In genomic region chr12:121748571-121749265, GRCh38 we compare ENCODE assay signal across 8 cellular contexts. TPM values are rescaled to one million over a fixed set of nuclear protein-coding genes. Genes with fewer than 3 reads are reported as not detected.
DNase-seq lines count a peak whose midpoint lies in the region; ATAC-seq and TF ChIP-seq lines count a peak whose summit lies in the region.

No MANE protein-coding gene starts in this region.

- DNase-seq in DMS114 treated with DMSO at 0.1 percent for 48 hours (lab: John Stamatoyannopoulos, UW; ENCODE audit: unreplicated experiment) (peak; percentile 74), hepatic stellate cell (ENCODE audit: low spot score) (peak; percentile 82), uterus (peak; percentile 72 to 82), NOMO-1 treated with dmso at 0.1 percent for 144 hours (lab: John Stamatoyannopoulos, UW; ENCODE audit: unreplicated experiment) (no peak), NCI-H2107 (lab: John Stamatoyannopoulos, UW) (no peak)
- peak; percentile 6 for DNase-seq in activated gamma-delta T cell treated with anti-CD3 and anti-CD28 coated beads, Interleukin-2, amount 50 U/mL, for 16 hours (ENCODE audit: low read depth)

- no peak for TF ChIP-seq CTCF in uterus (IDR thresholded peaks at IDR 0.05)

- no peak for ATAC-seq in HG03159 (IDR thresholded peaks at IDR 0.05; ENCODE audit: unreplicated experiment)

- intact Hi-C loops in uterus (cut with DNase I; ENCODE audit: low total_unique reads), result no loop called here

- no peak for TF ChIP-seq POLR2A in uterus (IDR thresholded peaks at IDR 0.05)

- H3K27me3 ChIP-seq in HUES64 (ENCODE audit: insufficient read depth, low read length) (no peaks in the 10 kb centered on the region), uterus (no peaks in the 10 kb centered on the region)

- H3K9me3 ChIP-seq in HUES64 (ENCODE audit: insufficient read depth, low read depth, low read length), result no peaks in the 10 kb centered on the region
- H3K9me3 ChIP-seq in uterus, result no peaks in the 10 kb centered on the region

- H3K4me1 ChIP-seq in HUES64 (ENCODE audit: insufficient read depth, low read length) (no peaks in the 10 kb centered on the region), uterus (peaks cover 0 to 6% of the 10 kb centered on the region in 2 donors)

- H3K27ac ChIP-seq in HUES64 (ENCODE audit: low read depth, low read length) (peak overlapping the region; percentile 31; the same call in 1 of the 2 replicates), uterus (peak overlapping the region; percentile 68 to 84)

- H3K4me3 ChIP-seq in HUES64 (ENCODE audit: low read length) (no peak overlapping the region), uterus (no peak overlapping the region)

- WGBS in HUES64, result 56% methylated on average over 17 of the region's 17 CpGs

- H3K36me3 ChIP-seq in HUES64 (ENCODE audit: insufficient read depth, low read length), result peaks cover 34% of the 10 kb centered on the region
- H3K36me3 ChIP-seq in uterus, result no peaks in the 10 kb centered on the region

- H3K9ac ChIP-seq in HUES64 (ENCODE audit: low read depth, low read length), result no peak overlapping the region

RNA-seq across cellular contexts. Expression of gene TMEM120B, which starts 36.2 kb away (rescaled TPM):
- 10.7 TPM for polyA plus RNA-seq in HUES64 (2013, experiment 1 of 2)
- polyA plus RNA-seq in HUES64 (2013, experiment 2 of 2), result 11.7 TPM
- 10 to 100 TPM in 3 of 4 donors, 1 to 10 TPM in 1; 1.0 to 35.2 (median 19.6) TPM for total RNA-seq in uterus

RNA-seq across cellular contexts. Expression of gene RHOF, which starts 44.8 kb away (rescaled TPM):
- 15.1 TPM for polyA plus RNA-seq in HUES64 (2013, experiment 1 of 2)
- polyA plus RNA-seq in HUES64 (2013, experiment 2 of 2), result 15.5 TPM
- 10 to 100 TPM in 3 of 4 donors, 1 to 10 TPM in 1; 5.1 to 27.6 (median 13.1) TPM for total RNA-seq in uterus

RNA-seq across cellular contexts. Expression of gene SETD1B, which starts 55.1 kb away (rescaled TPM):
- 8.4 TPM for polyA plus RNA-seq in HUES64 (2013, experiment 1 of 2)
- 8.3 TPM for polyA plus RNA-seq in HUES64 (2013, experiment 2 of 2)
- 10 to 100 TPM in 1 of 4 donors, 1 to 10 TPM in 3; 1.3 to 63.6 (median 5.6) TPM for total RNA-seq in uterus

Comparison
In these comparisons a context has a peak if more than half of its experiments do, and no peak if none do; other contexts are left out.
1. DNase-seq: peak in DMS114 treated with DMSO at 0.1 percent for 48 hours (single experiment), activated gamma-delta T cell treated with anti-CD3 and anti-CD28 coated beads, Interleukin-2, amount 50 U/mL, for 16 hours (single experiment), hepatic stellate cell (single experiment) and uterus (2 of 2); none in NOMO-1 treated with dmso at 0.1 percent for 144 hours (single experiment) and NCI-H2107 (single experiment).